Comparison of ENCODE assay signal across 28 cellular contexts in genomic region chr21:15240846-15241245, GRCh38.
"Had no signal": no experiment of that assay in that cellular context is flagged by ENCODE, and none has a peak within 500 bp of the region (broad histone marks: within the 10 kb centered on the region; RNA-seq: fewer than 3 reads in every experiment).

No MANE protein-coding gene starts in this region.

- H3K27ac Mint-ChIP-seq: activated CD4-positive, alpha-beta T cell treated with anti-CD3 and anti-CD28 coated beads, Interleukin-2, amount 10 ng/mL, durations not matched to agents 24 days and 14 days; activated CD8-positive, alpha-beta memory T cell treated with anti-CD3 and anti-CD28 coated beads, Interleukin-2, amount 10 ng/mL, durations not matched to agents 7 days and 5 days; activated CD8-positive, alpha-beta T cell treated with anti-CD3 and anti-CD28 coated beads for 36 hours; activated naive CD4-positive, alpha-beta T cell treated with anti-CD3 and anti-CD28 coated beads, Interleukin-2, amount 50 U/mL, for 24 hours; activated T-helper 1 cell treated with anti-CD3 and anti-CD28 coated beads, Interleukin-12 subunit alpha, Interleukin-12 subunit beta, Interleukin-2, Interleukin-4 antibody, amounts not matched to agents 30 ng/mL and 10 ng/mL and 1 ng/mL, durations not matched to agents 14 hours and 24 hours and 36 hours; naive thymus-derived CD8-positive, alpha-beta T cell; stimulated activated memory B cell treated with anti-CD40 and anti-IgM and Interleukin-4, amounts not matched to agents 10 μg/mL and 1 μg/mL and 100 μg/mL, for 72 hours; T-cell; T-helper 2 cell treated with Interferon-gamma antibody and Interleukin-4, amounts not matched to agents 5 μg/mL and 100 μg/mL, for 36 hours had no signal

- H3K9me3 Mint-ChIP-seq: activated CD4-positive, alpha-beta T cell treated with anti-CD3 and anti-CD28 coated beads, Interleukin-2, amount 10 ng/mL, durations not matched to agents 24 days and 14 days; activated CD8-positive, alpha-beta T cell treated with anti-CD3 and anti-CD28 coated beads for 36 hours; activated naive CD4-positive, alpha-beta T cell treated with anti-CD3 and anti-CD28 coated beads, Interleukin-2, amount 50 U/mL, for 24 hours; activated T-helper 1 cell treated with anti-CD3 and anti-CD28 coated beads, Interleukin-12 subunit alpha, Interleukin-12 subunit beta, Interleukin-2, Interleukin-4 antibody, amounts not matched to agents 30 ng/mL and 10 ng/mL and 1 ng/mL, durations not matched to agents 14 hours and 24 hours and 36 hours; naive thymus-derived CD8-positive, alpha-beta T cell; stimulated activated memory B cell treated with anti-CD40 and anti-IgM and Interleukin-4, amounts not matched to agents 10 μg/mL and 1 μg/mL and 100 μg/mL, for 72 hours; T-cell; T-helper 2 cell treated with Interferon-gamma antibody and Interleukin-4, amounts not matched to agents 5 μg/mL and 100 μg/mL, for 36 hours had no signal

- DNase-seq: activated CD4-positive, alpha-beta T cell treated with anti-CD3 and anti-CD28 coated beads, Interleukin-2, amount 10 ng/mL, durations not matched to agents 24 days and 14 days; activated CD8-positive, alpha-beta memory T cell treated with anti-CD3 and anti-CD28 coated beads, Interleukin-2, amount 10 ng/mL, durations not matched to agents 7 days and 5 days; activated CD8-positive, alpha-beta T cell treated with anti-CD3 and anti-CD28 coated beads for 36 hours; activated gamma-delta T cell; activated T-cell treated with anti-CD3 and anti-CD28 coated beads for 4 hours; aorta; caudate nucleus; effector memory CD4-positive, alpha-beta T cell; foreskin keratinocyte; kidney glomerular epithelial cell; left lung; naive thymus-derived CD8-positive, alpha-beta T cell; pancreas; psoas muscle; right cardiac atrium; stimulated activated CD4-positive, alpha-beta T cell treated with anti-CD3 and anti-CD28 coated beads, Interleukin-2, amount 100 ng/mL, for 24 hours; stomach; T-cell; transverse colon had no signal

- H3K4me3 ChIP-seq: left lung, lung, pancreas, psoas muscle, skin epidermis, stomach, suprapubic skin, transverse colon, vagina had no signal

- H3K36me3 Mint-ChIP-seq: activated CD8-positive, alpha-beta memory T cell treated with anti-CD3 and anti-CD28 coated beads, Interleukin-2, amount 10 ng/mL, durations not matched to agents 7 days and 5 days; activated naive CD4-positive, alpha-beta T cell treated with anti-CD3 and anti-CD28 coated beads, Interleukin-2, amount 50 U/mL, for 24 hours; brain; naive thymus-derived CD8-positive, alpha-beta T cell; stimulated activated memory B cell treated with anti-CD40 and anti-IgM and Interleukin-4, amounts not matched to agents 10 μg/mL and 1 μg/mL and 100 μg/mL, for 72 hours; T-cell had no signal

- H3K27me3 Mint-ChIP-seq: activated CD4-positive, alpha-beta T cell treated with anti-CD3 and anti-CD28 coated beads, Interleukin-2, amount 10 ng/mL, durations not matched to agents 24 days and 14 days; activated CD8-positive, alpha-beta memory T cell treated with anti-CD3 and anti-CD28 coated beads, Interleukin-2, amount 10 ng/mL, durations not matched to agents 7 days and 5 days; activated CD8-positive, alpha-beta T cell treated with anti-CD3 and anti-CD28 coated beads for 36 hours; activated naive CD4-positive, alpha-beta T cell treated with anti-CD3 and anti-CD28 coated beads, Interleukin-2, amount 50 U/mL, for 24 hours; brain; stimulated activated memory B cell treated with anti-CD40 and anti-IgM and Interleukin-4, amounts not matched to agents 10 μg/mL and 1 μg/mL and 100 μg/mL, for 72 hours; T-cell had no signal

- H3K4me3 Mint-ChIP-seq: activated CD4-positive, alpha-beta T cell treated with anti-CD3 and anti-CD28 coated beads, Interleukin-2, amount 10 ng/mL, durations not matched to agents 24 days and 14 days; activated CD8-positive, alpha-beta memory T cell treated with anti-CD3 and anti-CD28 coated beads, Interleukin-2, amount 10 ng/mL, durations not matched to agents 7 days and 5 days; activated CD8-positive, alpha-beta T cell treated with anti-CD3 and anti-CD28 coated beads for 36 hours; activated naive CD4-positive, alpha-beta T cell treated with anti-CD3 and anti-CD28 coated beads, Interleukin-2, amount 50 U/mL, for 24 hours; activated T-helper 1 cell treated with anti-CD3 and anti-CD28 coated beads, Interleukin-12 subunit alpha, Interleukin-12 subunit beta, Interleukin-2, Interleukin-4 antibody, amounts not matched to agents 30 ng/mL and 10 ng/mL and 1 ng/mL, durations not matched to agents 14 hours and 24 hours and 36 hours; brain; naive thymus-derived CD8-positive, alpha-beta T cell; stimulated activated memory B cell treated with anti-CD40 and anti-IgM and Interleukin-4, amounts not matched to agents 10 μg/mL and 1 μg/mL and 100 μg/mL, for 72 hours; T-cell; T-helper 2 cell treated with Interferon-gamma antibody and Interleukin-4, amounts not matched to agents 5 μg/mL and 100 μg/mL, for 36 hours had no signal

- H3K4me1 Mint-ChIP-seq: activated CD4-positive, alpha-beta T cell treated with anti-CD3 and anti-CD28 coated beads, Interleukin-2, amount 10 ng/mL, durations not matched to agents 24 days and 14 days; activated CD8-positive, alpha-beta memory T cell treated with anti-CD3 and anti-CD28 coated beads, Interleukin-2, amount 10 ng/mL, durations not matched to agents 7 days and 5 days; activated naive CD4-positive, alpha-beta T cell treated with anti-CD3 and anti-CD28 coated beads, Interleukin-2, amount 50 U/mL, for 24 hours; stimulated activated memory B cell treated with anti-CD40 and anti-IgM and Interleukin-4, amounts not matched to agents 10 μg/mL and 1 μg/mL and 100 μg/mL, for 72 hours; T-cell had no signal
